Comparison of ENCODE assay signal across 1 cellular context in genomic region chr17:41959336-41960095, GRCh38.
TF ChIP-seq lines count a peak whose summit lies in the region.

No MANE protein-coding gene starts in this region.

TF ChIP-seq in H1, 55 proteins besides CTCF, POLR2A, EP300 and RAD21:
- TF ChIP-seq HDAC2 (IDR thresholded peaks at IDR 0.05; ENCODE audit: borderline replicate concordance in 1 of 2, low read depth in 2 of 2, low read length in 2 of 2), result no peak
- TF ChIP-seq CEBPB (IDR thresholded peaks at IDR 0.05; ENCODE audit: low read depth, low read length), result peak; percentile 37; the same call in 1 of the 2 replicates
- 0 out of 2 replicates have a peak, but pooled peaks have one; percentile 53 for TF ChIP-seq YY1 (IDR thresholded peaks at IDR 0.05; ENCODE audit: low read depth, low read length)
- peak; percentile 59 for TF ChIP-seq MAX (IDR thresholded peaks at IDR 0.05)
